ENCODE assay signal across 8 cellular contexts in genomic region chr5:77076961-77077820, GRCh38. TPM values are rescaled to one million over a fixed set of nuclear protein-coding genes. Genes with fewer than 3 reads are reported as not detected.
DNase-seq lines count a peak whose midpoint lies in the region; ATAC-seq and TF ChIP-seq lines count a peak whose summit lies in the region.

No MANE protein-coding gene starts in this region.

- H3K36me3 ChIP-seq in esophagus squamous epithelium: no peaks in the 10 kb centered on the region

- H3K27me3 ChIP-seq in esophagus squamous epithelium: no peaks in the 10 kb centered on the region

- peak overlapping the region; percentile 41 to 71 (median 54) for H3K4me3 ChIP-seq in esophagus squamous epithelium

- ATAC-seq in stimulated activated naive CD8-positive, alpha-beta T cell treated with anti-CD3 and anti-CD28 coated beads, Interleukin-15, amount 100 ng/mL, for 72 hours: peak; percentile 91

- no peak overlapping the region for H3K27ac Mint-ChIP-seq in HFFc6
- H3K27ac Mint-ChIP-seq in stimulated activated naive CD8-positive, alpha-beta T cell treated with anti-CD3 and anti-CD28 coated beads, Interleukin-15, amount 100 ng/mL, for 72 hours: no peak overlapping the region

- H3K4me3 Mint-ChIP-seq in HFFc6: no peak overlapping the region
- peak overlapping the region; percentile 52 to 62 for H3K4me3 Mint-ChIP-seq in stimulated activated naive CD8-positive, alpha-beta T cell treated with anti-CD3 and anti-CD28 coated beads, Interleukin-15, amount 100 ng/mL, for 72 hours

- peaks cover 4% of the 10 kb centered on the region; the same call in 1 of the 2 replicates for H3K36me3 Mint-ChIP-seq in HFFc6 (ENCODE audit: low read depth)

- TF ChIP-seq CTCF in GM10266 (IDR thresholded peaks at IDR 0.05; ENCODE audit: control insufficient read depth, insufficient read depth, low read depth, missing control alignments) (peak; percentile 83), HFFc6 (IDR thresholded peaks at IDR 0.05) (peak; percentile 75), esophagus squamous epithelium (IDR thresholded peaks at IDR 0.05) (peak; percentile 32 to 65 (median 53))

- no peaks in the 10 kb centered on the region for H3K9me3 ChIP-seq in esophagus squamous epithelium

- H3K4me1 Mint-ChIP-seq in HFFc6 (ENCODE audit: low read depth): peaks cover 16% of the 10 kb centered on the region
- peaks cover 12% of the 10 kb centered on the region for H3K4me1 Mint-ChIP-seq in stimulated activated naive CD8-positive, alpha-beta T cell treated with anti-CD3 and anti-CD28 coated beads, Interleukin-15, amount 100 ng/mL, for 72 hours

- peaks cover 5 to 18% (median 7%) of the 10 kb centered on the region in 3 donors for H3K4me1 ChIP-seq in esophagus squamous epithelium

- H3K27me3 Mint-ChIP-seq in HFFc6 (ENCODE audit: insufficient read depth): peaks cover 3% of the 10 kb centered on the region
- no peaks in the 10 kb centered on the region for H3K27me3 Mint-ChIP-seq in stimulated activated naive CD8-positive, alpha-beta T cell treated with anti-CD3 and anti-CD28 coated beads, Interleukin-15, amount 100 ng/mL, for 72 hours

- peak overlapping the region; percentile 50 to 89 (median 70) for H3K27ac ChIP-seq in esophagus squamous epithelium

- DNase-seq in GM10266 (ENCODE audit: extremely low spot score): peak; percentile 91
- no peak for DNase-seq in HFFc6
- peak; percentile 41 to 79 for DNase-seq in NCI-H526 (lab: John Stamatoyannopoulos, UW)
- peak; percentile 74 to 80 for DNase-seq in activated T-cell treated with anti-CD3 and anti-CD28 coated beads, Interleukin-2, amount 50 U/mL, for 48 hours
- no peak for DNase-seq in esophagus squamous epithelium (lab: John Stamatoyannopoulos, UW)
- DNase-seq in myocyte (ENCODE audit: low read depth): peak; percentile 30
- DNase-seq in stimulated activated naive CD8-positive, alpha-beta T cell treated with anti-CD3 and anti-CD28 coated beads, Interleukin-15, amount 100 ng/mL, for 72 hours: peak; percentile 67 to 71
- DNase-seq in NCI-H2029 (lab: John Stamatoyannopoulos, UW): no peak

- 0% methylated on average over 13 of the region's 102 CpGs; no CpG with 5 or more reads in 1 of the 2 donors for WGBS in esophagus squamous epithelium, 2 donors

- TF ChIP-seq POLR2A in esophagus squamous epithelium (IDR thresholded peaks at IDR 0.05): no peak

- intact Hi-C loops in esophagus squamous epithelium (cut with DNase I): no loop called here

- H3K9me3 Mint-ChIP-seq in HFFc6: no peaks in the 10 kb centered on the region
- no peaks in the 10 kb centered on the region for H3K9me3 Mint-ChIP-seq in stimulated activated naive CD8-positive, alpha-beta T cell treated with anti-CD3 and anti-CD28 coated beads, Interleukin-15, amount 100 ng/mL, for 72 hours

RNA-seq across cellular contexts. Expression of gene ZBED3, which starts 9.9 kb away (rescaled TPM):
- 1 to 10 TPM; 1.7 to 2.1 (median 1.9) TPM for total RNA-seq in HFFc6 (2021; fragmentation: NEBNext Ultra II Directional; extraction: Animal tissue kit (Norgen Biotek cat#: 25700))
- total RNA-seq in esophagus squamous epithelium (1 to 10 TPM in 2 of 4 donors, under 1 TPM in 2; 0.47 to 4.6 (median 1.2) TPM), myocyte (0.53 and 0.68 TPM in 2 replicates)
- polyA plus RNA-seq in myocyte (2012): 3.6 TPM

RNA-seq across cellular contexts. Expression of gene AGGF1, which starts 47.0 kb away (rescaled TPM):
- total RNA-seq in HFFc6 (2021; fragmentation: NEBNext Ultra II Directional; extraction: Animal tissue kit (Norgen Biotek cat#: 25700)): 10 to 100 TPM; 19.7 to 23.0 (median 20.5) TPM
- total RNA-seq in esophagus squamous epithelium: 10 to 100 TPM; 12.0 to 20.1 (median 16.4) TPM
- 28.1 and 36.7 TPM in 2 replicates for total RNA-seq in myocyte
- polyA plus RNA-seq in myocyte (2012): 11.7 TPM

Comparison
In these comparisons a context has a peak if more than half of its experiments do, and no peak if none do; other contexts are left out.
1. DNase-seq: peak in GM10266 (single experiment), NCI-H526 (2 of 2), activated T-cell treated with anti-CD3 and anti-CD28 coated beads, Interleukin-2, amount 50 U/mL, for 48 hours (2 of 2), myocyte (single experiment) and stimulated activated naive CD8-positive, alpha-beta T cell treated with anti-CD3 and anti-CD28 coated beads, Interleukin-15, amount 100 ng/mL, for 72 hours (2 of 2); none in HFFc6 (single experiment), esophagus squamous epithelium (single experiment) and NCI-H2029 (single experiment).
2. Peak in every context shown above with its lines, with median percentiles within 50 percentile points of each other: CTCF ChIP-seq.